In the genomic region with DNA sequence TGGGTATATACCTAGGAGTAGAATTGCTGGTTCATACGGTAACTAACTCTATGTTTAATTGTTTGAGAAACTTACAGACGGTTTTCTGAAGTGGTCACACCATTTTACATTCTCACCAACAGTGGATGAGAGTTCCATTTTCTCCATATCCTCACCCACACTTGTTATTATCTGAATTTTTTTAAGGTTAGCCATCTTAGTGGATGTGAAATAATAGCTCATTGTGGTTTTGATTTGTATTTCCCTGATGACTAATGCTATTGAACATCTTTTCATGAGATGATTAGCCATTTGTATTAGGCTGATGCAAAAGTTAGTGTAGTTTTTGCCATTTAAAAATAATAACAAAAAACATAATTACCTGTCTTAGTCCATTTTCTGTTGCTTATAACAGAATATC, we compare ENCODE assay signal across 21 cellular contexts. TPM values are rescaled to one million over a fixed set of nuclear protein-coding genes. Genes with fewer than 3 reads are reported as not detected.
A peak's percentile ranks its signal among the peaks of the same experiment; 100 is the strongest.
DNase-seq lines count a peak whose midpoint lies in the region; ATAC-seq, FAIRE-seq and TF ChIP-seq lines count a peak whose summit lies in the region.
"Had no signal": no experiment of that assay in that cellular context is flagged by ENCODE, and none has a peak within 500 bp of the region (broad histone marks: within the 10 kb centered on the region; RNA-seq: fewer than 3 reads in every experiment).

No MANE protein-coding gene starts in this region.

- no peak for TF ChIP-seq CTCF in GM12878 (IDR thresholded peaks at IDR 0.05 in 2 of 3, conservative IDR thresholded peaks at IDR 0.05 in 1 of 3; ENCODE audit: control insufficient read depth in 2 of 3, extremely low read depth in 1 of 3, insufficient read depth in 1 of 3, low read depth in 3 of 3, low read length in 3 of 3)
- TF ChIP-seq CTCF in fibroblast of mammary gland (conservative IDR thresholded peaks at IDR 0.05; ENCODE audit: control insufficient read depth, insufficient read depth, low read depth, low read length), result no peak
- TF ChIP-seq CTCF in transverse colon (IDR thresholded peaks at IDR 0.05), result no peak

- TF ChIP-seq POLR2A in GM12878 (IDR thresholded peaks at IDR 0.05; ENCODE audit: low read depth, low read length), result no peak
- TF ChIP-seq POLR2A in transverse colon (IDR thresholded peaks at IDR 0.05), result no peak

- in situ Hi-C loops in GM12878 (cut with MboI) (no loop called here), transverse colon (cut with MboI; ENCODE audit: low pct_ligation_motif_present in 1 of 4, low pct_unique_long_range_greater_than_20kb in 1 of 4, low sequenced_read_pairs in 3 of 4) (no loop called here)

- TF ChIP-seq RAD21 in GM12878 (IDR thresholded peaks at IDR 0.05; ENCODE audit: insufficient read depth, low read depth, low read length), result no peak

- POLR2A ChIA-PET in GM12878 (lab: Charles Lee), result no interaction called here

- peak; percentile 41 for FAIRE-seq in GM12878 (lab: Jason Lieb, UNC)
- FAIRE-seq in small intestine (lab: Jason Lieb, UNC), result no peak
- FAIRE-seq: A204.1, D721Med, GM18507, HTR-8/SVneo had no signal

- no peaks in the 10 kb centered on the region for H3K4me1 ChIP-seq in GM12878 (ENCODE audit: control insufficient read depth, insufficient read depth, low read length)
- no peaks in the 10 kb centered on the region for H3K4me1 ChIP-seq in small intestine (ENCODE audit: control insufficient read depth in 2 of 2, insufficient read depth in 1 of 2, low read depth in 1 of 2, low read length in 1 of 2)
- H3K4me1 ChIP-seq in transverse colon, result peaks cover 0 to 4% (median 0%) of the 10 kb centered on the region in 4 donors

- no peaks in the 10 kb centered on the region for H3K79me2 ChIP-seq in GM12878 (ENCODE audit: control insufficient read depth, insufficient read depth, low read length)

- H4K20me1 ChIP-seq in GM12878 (ENCODE audit: control insufficient read depth, insufficient read depth), result no peaks in the 10 kb centered on the region

- intact Hi-C loops in GM12878 (cut with micrococcal nuclease; ENCODE audit: unreplicated experiment) (no loop called here), transverse colon (cut with DNase I; ENCODE audit: low total_unique reads) (no loop called here)

- H3K9me3 ChIP-seq in GM12878 (replicated peaks; ENCODE audit: control insufficient read depth, insufficient read depth, low read length), result no peaks in the 10 kb centered on the region; the same call in 2 of the 3 replicates
- no peaks in the 10 kb centered on the region for H3K9me3 ChIP-seq in small intestine (ENCODE audit: control insufficient read depth, low read depth)
- H3K9me3 ChIP-seq in transverse colon, result no peaks in the 10 kb centered on the region

- no peak overlapping the region for H2AFZ ChIP-seq in GM12878 (ENCODE audit: control insufficient read depth, low read depth, low read length)

- no peaks in the 10 kb centered on the region for H3K27me3 ChIP-seq in GM12878 (replicated peaks in 1 of 2; ENCODE audit: control insufficient read depth in 2 of 2, insufficient read depth in 2 of 2, low read length in 1 of 2)
- peaks cover 0 to 2% of the 10 kb centered on the region in 2 donors for H3K27me3 ChIP-seq in small intestine (ENCODE audit: control insufficient read depth in 2 of 2, insufficient read depth in 2 of 2, low read length in 2 of 2)
- H3K27me3 ChIP-seq in H7 (ENCODE audit: control insufficient read depth, insufficient read depth, low read length), result no peaks in the 10 kb centered on the region
- H3K27me3 ChIP-seq in transverse colon, result no peaks in the 10 kb centered on the region
- H3K27me3 ChIP-seq: MG63 had no signal

- no peak overlapping the region for H3K4me2 ChIP-seq in GM12878 (ENCODE audit: control insufficient read depth, insufficient read depth)

- 50% methylated on average over 2 of the region's 2 CpGs for WGBS in GM12878 (ENCODE audit: insufficient coverage, insufficient replicate concordance, low lambda C conversion rate, missing lambda C conversion rate)
- WGBS in small intestine, 3 donors, result 77 to 82% (median 80%) methylated on average over 2 of the region's 2 CpGs
- 83 to 85% methylated on average over 2 of the region's 2 CpGs for WGBS in transverse colon (ENCODE audit: low coverage in 1 of 2), 2 donors

- H3K4me3 ChIP-seq in GM12878 (no peak overlapping the region), fibroblast of mammary gland (ENCODE audit: control insufficient read depth, low read depth, low read length) (no peak overlapping the region), small intestine (ENCODE audit: low read depth in 1 of 2, low read length in 2 of 2) (no peak overlapping the region), H7 (ENCODE audit: insufficient read depth, low read depth, low read length) (no peak overlapping the region), transverse colon (no peak overlapping the region)
- H3K4me3 ChIP-seq: MG63 had no signal

- DNase-seq in ELR (ENCODE audit: low read depth) (peak; percentile 71), LHCN-M2 (ENCODE audit: low read depth) (peak; percentile 22), GM12878 (ENCODE audit: low read depth, low spot score) (no peak), fibroblast of mammary gland (ENCODE audit: low read depth) (peak; percentile 49), small intestine (no peak), H7 (no peak), transverse colon (no peak), medulla oblongata (ENCODE audit: extremely low spot score) (no peak)
- DNase-seq: HFFc6, MG63, NCI-H1417, NCI-H1694 treated with DMSO at 0.1 percent for 48 hours, NCI-H2081 treated with DMSO at 0.1 percent for 48 hours, NCI-H2171 treated with DMSO at 0.1 percent for 48 hours, NCI-H524 treated with DMSO at 0.1 percent for 48 hours, SHP77 had no signal

- SMC1A ChIA-PET in GM12878 (lab: Charles Lee; ENCODE audit: uncharacterized antibody, unreplicated experiment), result interaction anchor here (2.5 to 3.2 kb wide), 2 partner anchors 10 to 37 kb away, joined by 11 to 16 read pairs; no protein-coding TSS in a partner anchor

- H3K36me3 ChIP-seq in GM12878 (ENCODE audit: control insufficient read depth in 2 of 2, insufficient read depth in 2 of 2, low read length in 1 of 2) (no peaks in the 10 kb centered on the region), small intestine (ENCODE audit: control insufficient read depth in 2 of 2, insufficient read depth in 2 of 2, low read length in 2 of 2) (no peaks in the 10 kb centered on the region), H7 (replicated peaks; ENCODE audit: control insufficient read depth, insufficient read depth, low read length) (no peaks in the 10 kb centered on the region), transverse colon (no peaks in the 10 kb centered on the region)
- H3K36me3 ChIP-seq: MG63 had no signal

- no peak for ATAC-seq in GM12878

- no TSS peak for BruUV-seq in GM12878 (replicated peaks; lab: Mats Ljungman, UMichigan)

- RAD21 ChIA-PET in GM12878 (lab: Charles Lee; ENCODE audit: unreplicated experiment), result no interaction called here

- CTCF ChIA-PET in GM12878 (lab: Yijun Ruan, JAX), result interaction anchor here (1.2 kb wide), 1 partner anchor 12 kb away, joined by 3 read pairs; no protein-coding TSS in a partner anchor

- no peak overlapping the region for H3K9ac ChIP-seq in GM12878 (ENCODE audit: control insufficient read depth, insufficient read depth, low read length)

- TF ChIP-seq EP300 in GM12878 (IDR thresholded peaks at IDR 0.05; ENCODE audit: borderline replicate concordance in 1 of 2, control insufficient read depth in 1 of 2, low read depth in 2 of 2, low read length in 2 of 2) (no peak), transverse colon (IDR thresholded peaks at IDR 0.05; ENCODE audit: low read depth) (no peak)

- no peak overlapping the region for H3K27ac ChIP-seq in GM12878 (ENCODE audit: control insufficient read depth, insufficient read depth)
- no peak overlapping the region for H3K27ac ChIP-seq in small intestine (ENCODE audit: low read depth in 1 of 2, low read length in 1 of 2)
- H3K27ac ChIP-seq in transverse colon, result no peak overlapping the region
- H3K27ac ChIP-seq: C4-2B had no signal

RNA-seq across cellular contexts. Expression of a gene that starts 18.6 kb away (rescaled TPM):
- total RNA-seq in LHCN-M2 (2014; rRNA removed), result 0.46 TPM in 1 of 2 replicates, not detected in the other
- polyA plus RNA-seq in LHCN-M2 (2012), result 0.11 TPM
- not detected in 2 replicates for total RNA-seq in GM12878 (2013; cell fraction: nucleolus; rRNA removed)
- total RNA-seq in GM12878 (2014; rRNA removed), result 1.8 and 1.9 TPM in 2 replicates
- 4.2 and 4.6 TPM in 2 replicates for total RNA-seq in GM12878 (2014; rRNA removed; fragmentation: Illumina TruSeq; extraction: Trizol)
- 1.8 and 2.1 TPM in 2 replicates for total RNA-seq in GM12878 (2021)
- polyA plus RNA-seq in GM12878 (2011; ENCODE audit: low read depth), result 0.55 TPM
- 1.9 and 3.5 TPM in 2 replicates for polyA plus RNA-seq in GM12878 (2011; rRNA removed)
- 0.39 and 0.64 TPM in 2 replicates for polyA plus RNA-seq in GM12878 (2011; cell fraction: cytosol; rRNA removed)
- polyA plus RNA-seq in GM12878 (2011; cell fraction: nucleus; rRNA removed), result 0.57 and 0.76 TPM in 2 replicates
- 1.1 and 2.1 TPM in 2 replicates for polyA plus RNA-seq in GM12878 (2012)
- polyA plus RNA-seq in GM12878 (2014; fragmentation: Illumina TruSeq; extraction: Trizol), result 6.7 and 15.4 TPM in 2 replicates
- 1 to 10 TPM; 2.7 to 3.9 TPM for polyA plus RNA-seq in GM12878 (2014; fragmentation: Nextera tagmentation; extraction: Ambion mirVana)
- polyA plus RNA-seq in GM12878 (2014; rRNA removed), result 2.2 and 5.6 TPM in 2 replicates
- polyA plus RNA-seq in GM12878 (2016; fragmentation: Nextera tagmentation; extraction: Ambion mirVana), result 1 to 10 TPM; 3.1 to 3.7 TPM
- polyA minus RNA-seq in GM12878 (2011; rRNA and poly(A)+ RNA removed), result not detected in 2 replicates
- not detected in 2 replicates for polyA minus RNA-seq in GM12878 (2011; cell fraction: cytosol; rRNA and poly(A)+ RNA removed)
- polyA minus RNA-seq in GM12878 (2011; cell fraction: nucleus; rRNA and poly(A)+ RNA removed), result not detected in 2 replicates
- polyA plus RNA-seq in small intestine, result 10 to 100 TPM in 1 of 3 donors, 1 to 10 TPM in 2; 4.5 to 10.8 (median 6.8) TPM
- total RNA-seq in H7 (2014; rRNA removed; shearing (Covaris generic)), result not detected in 2 replicates
- total RNA-seq in transverse colon, result 1 to 10 TPM in 1 of 4 donors, not detected in 3; 1.4 TPM

RNA-seq across cellular contexts. Expression of a gene that starts 39.4 kb away (rescaled TPM):
- total RNA-seq in LHCN-M2 (2014; rRNA removed), result 37.6 and 37.8 TPM in 2 replicates
- polyA plus RNA-seq in LHCN-M2 (2012), result 24.5 TPM
- 40.0 and 50.3 TPM in 2 replicates for total RNA-seq in GM12878 (2013; cell fraction: nucleolus; rRNA removed)
- 44.1 and 66.5 TPM in 2 replicates for total RNA-seq in GM12878 (2014; rRNA removed)
- 130 and 138 TPM in 2 replicates for total RNA-seq in GM12878 (2014; rRNA removed; fragmentation: Illumina TruSeq; extraction: Trizol)
- 63.3 and 71.3 TPM in 2 replicates for total RNA-seq in GM12878 (2021)
- 25.9 TPM for polyA plus RNA-seq in GM12878 (2011; ENCODE audit: low read depth)
- polyA plus RNA-seq in GM12878 (2011; rRNA removed), result 47.4 and 97.5 TPM in 2 replicates
- 12.9 and 20.2 TPM in 2 replicates for polyA plus RNA-seq in GM12878 (2011; cell fraction: cytosol; rRNA removed)
- polyA plus RNA-seq in GM12878 (2011; cell fraction: nucleus; rRNA removed), result 25.3 and 37.7 TPM in 2 replicates
- polyA plus RNA-seq in GM12878 (2012), result 45.2 and 57.2 TPM in 2 replicates
- 176 and 238 TPM in 2 replicates for polyA plus RNA-seq in GM12878 (2014; fragmentation: Illumina TruSeq; extraction: Trizol)
- polyA plus RNA-seq in GM12878 (2014; fragmentation: Nextera tagmentation; extraction: Ambion mirVana), result 10 to 100 TPM; 30.0 to 45.9 TPM
- 66.6 and 92.3 TPM in 2 replicates for polyA plus RNA-seq in GM12878 (2014; rRNA removed)
- polyA plus RNA-seq in GM12878 (2016; fragmentation: Nextera tagmentation; extraction: Ambion mirVana), result 10 to 100 TPM; 53.4 to 78.1 TPM
- polyA minus RNA-seq in GM12878 (2011; rRNA and poly(A)+ RNA removed), result 15.5 and 20.8 TPM in 2 replicates
- 13.2 and 14.5 TPM in 2 replicates for polyA minus RNA-seq in GM12878 (2011; cell fraction: cytosol; rRNA and poly(A)+ RNA removed)
- polyA minus RNA-seq in GM12878 (2011; cell fraction: nucleus; rRNA and poly(A)+ RNA removed), result 6.9 and 7.5 TPM in 2 replicates
- polyA plus RNA-seq in small intestine, result 10 to 100 TPM; 29.2 to 53.0 (median 45.9) TPM
- total RNA-seq in H7 (2014; rRNA removed; shearing (Covaris generic)), result 36.6 and 39.4 TPM in 2 replicates
- 10 to 100 TPM in 2 of 4 donors, 1 to 10 TPM in 2; 4.5 to 28.7 (median 10.7) TPM for total RNA-seq in transverse colon

RNA-seq across cellular contexts. Expression of a gene that starts 40.3 kb away (rescaled TPM):
- total RNA-seq in LHCN-M2 (2014; rRNA removed) (27.6 and 32.3 TPM in 2 replicates), GM12878 (2014; rRNA removed) (59.2 and 60.7 TPM in 2 replicates), GM12878 (2014; rRNA removed; fragmentation: Illumina TruSeq; extraction: Trizol) (97.4 and 99.6 TPM in 2 replicates), GM12878 (2021) (73.6 and 76.4 TPM in 2 replicates), transverse colon (100 to 1,000 TPM in 1 of 4 donors, 10 to 100 TPM in 3; 11.2 to 116 (median 57.6) TPM)
- 60.4 TPM for polyA plus RNA-seq in LHCN-M2 (2012)
- 62.0 and 63.0 TPM in 2 replicates for total RNA-seq in GM12878 (2013; cell fraction: nucleolus; rRNA removed)
- polyA plus RNA-seq in GM12878 (2011; ENCODE audit: low read depth), result 91.2 TPM
- polyA plus RNA-seq in GM12878 (2011; rRNA removed) (346 and 555 TPM in 2 replicates), GM12878 (2014; fragmentation: Illumina TruSeq; extraction: Trizol) (105 and 122 TPM in 2 replicates), GM12878 (2014; fragmentation: Nextera tagmentation; extraction: Ambion mirVana) (100 to 1,000 TPM; 290 to 297 TPM), GM12878 (2014; rRNA removed) (83.6 and 93.7 TPM in 2 replicates), GM12878 (2016; fragmentation: Nextera tagmentation; extraction: Ambion mirVana) (100 to 1,000 TPM; 177 to 186 TPM), small intestine (100 to 1,000 TPM in 1 of 3 donors, 10 to 100 TPM in 2; 63.5 to 105 (median 97.7) TPM)
- polyA plus RNA-seq in GM12878 (2011; cell fraction: cytosol; rRNA removed), result 138 and 178 TPM in 2 replicates
- polyA plus RNA-seq in GM12878 (2011; cell fraction: nucleus; rRNA removed), result 95.8 and 191 TPM in 2 replicates
- polyA plus RNA-seq in GM12878 (2012), result 144 and 186 TPM in 2 replicates
- polyA minus RNA-seq in GM12878 (2011; rRNA and poly(A)+ RNA removed), result 70.4 and 118 TPM in 2 replicates
- polyA minus RNA-seq in GM12878 (2011; cell fraction: cytosol; rRNA and poly(A)+ RNA removed), result 24.2 and 29.8 TPM in 2 replicates
- polyA minus RNA-seq in GM12878 (2011; cell fraction: nucleus; rRNA and poly(A)+ RNA removed), result 29.6 and 31.3 TPM in 2 replicates
- total RNA-seq in H7 (2014; rRNA removed; shearing (Covaris generic)), result 59.3 and 82.0 TPM in 2 replicates

Comparison
In these comparisons a context has a peak if more than half of its experiments do, and no peak if none do; other contexts are left out.
1. DNase-seq: peak in ELR (single experiment), LHCN-M2 (single experiment) and fibroblast of mammary gland (single experiment); none in GM12878 (single experiment), small intestine (single experiment), H7 (single experiment), transverse colon (single experiment) and medulla oblongata (single experiment).